Comparison of ENCODE assay signal across 9 cellular contexts in genomic region chr13:109790951-109791605, GRCh38. TPM values are rescaled to one million over a fixed set of nuclear protein-coding genes. Genes with fewer than 3 reads are reported as not detected.
DNase-seq lines count a peak whose midpoint lies in the region; ATAC-seq and TF ChIP-seq lines count a peak whose summit lies in the region.
"Had no signal": no experiment of that assay in that cellular context is flagged by ENCODE, and none has a peak within 500 bp of the region (broad histone marks: within the 10 kb centered on the region; RNA-seq: fewer than 3 reads in every experiment).

No MANE protein-coding gene starts in this region.

- no peaks in the 10 kb centered on the region for H4K20me1 ChIP-seq in fibroblast of lung (ENCODE audit: control insufficient read depth, extremely low read depth, insufficient read depth, low read length)

- ATAC-seq in activated T-cell treated with anti-CD3 and anti-CD28 coated beads, Interleukin-2, amount 50 U/mL, for 4 hours: no peak
- ATAC-seq in HG03469 (IDR thresholded peaks at IDR 0.05; ENCODE audit: unreplicated experiment): no peak

- no peak overlapping the region for H3K4me3 ChIP-seq in fibroblast of lung (replicated peaks in 1 of 4; ENCODE audit: control extremely low read depth in 1 of 4, insufficient read depth in 1 of 4, low read depth in 3 of 4, low read length in 4 of 4)

- no peaks in the 10 kb centered on the region for H3K9me3 Mint-ChIP-seq in activated T-cell treated with anti-CD3 and anti-CD28 coated beads, Interleukin-2, amount 50 U/mL, for 4 hours
- H3K9me3 Mint-ChIP-seq: activated naive CD8-positive, alpha-beta T cell treated with anti-CD3 and anti-CD28 coated beads, Interleukin-2, amount 10 ng/mL, durations not matched to agents 7 days and 5 days had no signal

- no peak overlapping the region for H3K27ac ChIP-seq in fibroblast of lung (ENCODE audit: insufficient read depth, low read length)

- no peak overlapping the region for H3K9ac ChIP-seq in fibroblast of lung (ENCODE audit: insufficient read depth, low read length)

- H3K4me1 ChIP-seq in fibroblast of lung (ENCODE audit: control insufficient read depth, extremely low read depth, insufficient read depth, low read length): no peaks in the 10 kb centered on the region

- no peaks in the 10 kb centered on the region for H3K36me3 ChIP-seq in fibroblast of lung (ENCODE audit: control insufficient read depth, insufficient read depth, low read length)

- no peak overlapping the region for H3K4me3 Mint-ChIP-seq in activated T-cell treated with anti-CD3 and anti-CD28 coated beads, Interleukin-2, amount 50 U/mL, for 4 hours
- H3K4me3 Mint-ChIP-seq: activated naive CD8-positive, alpha-beta T cell treated with anti-CD3 and anti-CD28 coated beads, Interleukin-2, amount 10 ng/mL, durations not matched to agents 7 days and 5 days had no signal

- H2AFZ ChIP-seq in fibroblast of lung (ENCODE audit: low read length): no peak overlapping the region

- DNase-seq in activated T-cell treated with anti-CD3 and anti-CD28 coated beads, Interleukin-2, amount 50 U/mL, for 4 hours: peak; percentile 20
- no peak for DNase-seq in activated T-cell treated with anti-CD3 and anti-CD28 coated beads, Interleukin-2, amount 50 U/mL, for 1 hour
- DNase-seq in NCI-H1092 treated with DMSO at 0.1 percent for 48 hours (lab: John Stamatoyannopoulos, UW) (peak; percentile 57), SKM-1 (lab: John Stamatoyannopoulos, UW; ENCODE audit: unreplicated experiment) (peak; percentile 93), fibroblast of lung (ENCODE audit: low read depth in 2 of 2) (peak; percentile 22 to 62), superior temporal gyrus (ENCODE audit: extremely low spot score) (peak; percentile 85), islet precursor cell (no peak)
- DNase-seq: activated naive CD8-positive, alpha-beta T cell treated with anti-CD3 and anti-CD28 coated beads, Interleukin-2, amount 10 ng/mL, durations not matched to agents 7 days and 5 days had no signal

- no peaks in the 10 kb centered on the region for H3K9me3 ChIP-seq in fibroblast of lung (ENCODE audit: control insufficient read depth, insufficient read depth, low read depth, low read length)

- H3K27me3 ChIP-seq in fibroblast of lung (ENCODE audit: control insufficient read depth, insufficient read depth, low read length): peaks cover 2% of the 10 kb centered on the region

- H3K36me3 Mint-ChIP-seq in activated T-cell treated with anti-CD3 and anti-CD28 coated beads, Interleukin-2, amount 50 U/mL, for 4 hours (ENCODE audit: insufficient read depth): no peaks in the 10 kb centered on the region
- H3K36me3 Mint-ChIP-seq: activated naive CD8-positive, alpha-beta T cell treated with anti-CD3 and anti-CD28 coated beads, Interleukin-2, amount 10 ng/mL, durations not matched to agents 7 days and 5 days had no signal

- H3K4me1 Mint-ChIP-seq in activated T-cell treated with anti-CD3 and anti-CD28 coated beads, Interleukin-2, amount 50 U/mL, for 4 hours (ENCODE audit: low read depth): peaks cover 26% of the 10 kb centered on the region

- H3K79me2 ChIP-seq in fibroblast of lung (ENCODE audit: control insufficient read depth, insufficient read depth, low read length): no peaks in the 10 kb centered on the region

- peak; percentile 30 to 58 for TF ChIP-seq CTCF in fibroblast of lung (conservative IDR thresholded peaks at IDR 0.05 in 1 of 2, IDR thresholded peaks at IDR 0.05 in 1 of 2; ENCODE audit: low read depth in 1 of 2, low read length in 2 of 2)

- no peak overlapping the region for H3K4me2 ChIP-seq in fibroblast of lung (ENCODE audit: extremely low read depth, insufficient read depth, low read length)

- H3K27me3 Mint-ChIP-seq in activated T-cell treated with anti-CD3 and anti-CD28 coated beads, Interleukin-2, amount 50 U/mL, for 4 hours (ENCODE audit: low read depth): peaks cover 35% of the 10 kb centered on the region

RNA-seq across cellular contexts. Expression of gene IRS2, which starts 4.7 kb away (rescaled TPM):
- total RNA-seq in activated T-cell treated with anti-CD3 and anti-CD28 coated beads, Interleukin-2, amount 50 U/mL, for 4 hours: 1 to 10 TPM; 3.7 to 4.2 (median 4.2) TPM
- total RNA-seq in fibroblast of lung: 2.3 TPM in 2 replicates
- 1.9 and 2.3 TPM in 2 replicates for polyA plus RNA-seq in fibroblast of lung
- polyA plus RNA-seq in fibroblast of lung (2012): 3.4 and 4.3 TPM in 2 replicates
- 1.0 and 2.3 TPM in 2 replicates for polyA minus RNA-seq in fibroblast of lung (ENCODE audit: low replicate concordance)

Comparison
In these comparisons a context has a peak if more than half of its experiments do, and no peak if none do; other contexts are left out.
1. DNase-seq: peak in activated T-cell treated with anti-CD3 and anti-CD28 coated beads, Interleukin-2, amount 50 U/mL, for 4 hours (single experiment), NCI-H1092 treated with DMSO at 0.1 percent for 48 hours (single experiment), SKM-1 (single experiment), fibroblast of lung (2 of 2) and superior temporal gyrus (single experiment); none in activated T-cell treated with anti-CD3 and anti-CD28 coated beads, Interleukin-2, amount 50 U/mL, for 1 hour (single experiment) and islet precursor cell (single experiment).